Comparison of ENCODE assay signal across 8 cellular contexts in genomic region chr13:89066868-89067466, GRCh38.
DNase-seq lines count a peak whose midpoint lies in the region; ATAC-seq and TF ChIP-seq lines count a peak whose summit lies in the region.

No MANE protein-coding gene starts in this region.

- no peak overlapping the region for H3K4me3 ChIP-seq in suprapubic skin

- H3K27ac ChIP-seq in VCaP: no peak overlapping the region
- H3K27ac ChIP-seq in suprapubic skin: no peak overlapping the region

- no peaks in the 10 kb centered on the region for H3K36me3 ChIP-seq in suprapubic skin

- no peaks in the 10 kb centered on the region for H3K9me3 ChIP-seq in suprapubic skin

- no peaks in the 10 kb centered on the region for H3K27me3 ChIP-seq in suprapubic skin

- ATAC-seq in GM21786 (IDR thresholded peaks at IDR 0.05; ENCODE audit: unreplicated experiment) (peak; percentile 47), HG02973 (IDR thresholded peaks at IDR 0.05; ENCODE audit: unreplicated experiment) (no peak)

- no peak for TF ChIP-seq POLR2A in suprapubic skin (IDR thresholded peaks at IDR 0.05)

- WGBS in suprapubic skin: 37% methylated on average over 9 of the region's 9 CpGs

- no peaks in the 10 kb centered on the region for H3K4me1 ChIP-seq in suprapubic skin

- TF ChIP-seq EP300 in suprapubic skin (IDR thresholded peaks at IDR 0.05): no peak

- DNase-seq in COLO829 (ENCODE audit: low spot score): peak; percentile 13
- DNase-seq in NCI-H146 treated with DMSO at 0.1 percent for 48 hours (lab: John Stamatoyannopoulos, UW; ENCODE audit: unreplicated experiment): peak; percentile 57
- DNase-seq in iris pigment epithelial cell (ENCODE audit: low read depth): peak; percentile 30
- DNase-seq in suprapubic skin (ENCODE audit: low spot score in 2 of 2): no peak
- DNase-seq in hepatic stellate cell (ENCODE audit: low spot score): no peak

- TF ChIP-seq CTCF in VCaP (conservative IDR thresholded peaks at IDR 0.05) (peak; percentile 86), suprapubic skin (IDR thresholded peaks at IDR 0.05) (peak; percentile 21 to 49)

Comparison
In these comparisons a context has a peak if more than half of its experiments do, and no peak if none do; other contexts are left out.
1. DNase-seq: peak in COLO829 (single experiment), NCI-H146 treated with DMSO at 0.1 percent for 48 hours (single experiment) and iris pigment epithelial cell (single experiment); none in suprapubic skin (0 of 2) and hepatic stellate cell (single experiment).